In the genomic region with DNA sequence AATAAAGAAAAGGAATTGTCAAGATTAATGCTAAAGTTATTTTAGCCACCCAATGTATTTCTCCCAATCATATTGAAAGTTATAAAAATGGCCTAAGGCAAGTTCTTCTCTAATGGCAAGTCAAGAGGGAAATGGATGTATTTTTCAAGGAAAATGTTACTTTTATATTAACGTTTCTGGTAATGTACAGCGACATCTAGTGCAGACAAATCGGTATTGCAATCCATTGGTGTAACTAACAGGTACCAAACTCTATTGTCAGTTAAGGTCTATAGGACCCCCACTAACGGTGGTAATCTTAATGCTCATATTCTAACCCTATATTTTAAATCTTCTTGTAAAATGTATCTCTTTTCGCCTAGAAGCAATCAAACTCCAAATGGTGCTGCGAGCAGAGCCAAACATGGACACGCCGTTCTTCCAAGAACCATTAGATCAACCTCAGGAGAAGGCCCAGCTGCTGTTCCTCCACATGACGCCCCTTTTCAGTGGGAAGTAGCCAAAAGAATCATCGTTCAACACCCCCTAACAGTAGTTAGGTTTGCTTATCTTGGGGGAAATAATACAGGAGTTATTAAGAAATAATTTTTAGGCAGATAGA, we compare ENCODE assay signal across 8 cellular contexts.
DNase-seq lines count a peak whose midpoint lies in the region; ATAC-seq and TF ChIP-seq lines count a peak whose summit lies in the region.

No MANE protein-coding gene starts in this region.

- H4K20me1 ChIP-seq in fibroblast of lung (ENCODE audit: control insufficient read depth, extremely low read depth, insufficient read depth, low read length), result no peaks in the 10 kb centered on the region
- no peaks in the 10 kb centered on the region for H4K20me1 ChIP-seq in smooth muscle cell (ENCODE audit: low read depth)

- H2AFZ ChIP-seq in fibroblast of lung (ENCODE audit: low read length) (no peak overlapping the region), smooth muscle cell (ENCODE audit: low read depth) (no peak overlapping the region)

- no peak overlapping the region for H3K4me3 Mint-ChIP-seq in stimulated activated effector memory CD8-positive, alpha-beta T cell treated with anti-CD3 and anti-CD28 coated beads, Interleukin-12 subunit alpha, Interleukin-12 subunit beta, amount 100 ng/mL, for 72 hours

- WGBS in smooth muscle cell (ENCODE audit: low lambda C conversion rate), result 36% methylated on average over 10 of the region's 10 CpGs

- H3K4me2 ChIP-seq in fibroblast of lung (ENCODE audit: extremely low read depth, insufficient read depth, low read length), result no peak overlapping the region
- no peak overlapping the region for H3K4me2 ChIP-seq in smooth muscle cell

- H3K4me1 ChIP-seq in fibroblast of lung (ENCODE audit: control insufficient read depth, extremely low read depth, insufficient read depth, low read length) (no peaks in the 10 kb centered on the region), smooth muscle cell (ENCODE audit: low read depth) (no peaks in the 10 kb centered on the region)

- H3F3A ChIP-seq in smooth muscle cell (ENCODE audit: low read depth), result no peaks in the 10 kb centered on the region

- H3K36me3 Mint-ChIP-seq in stimulated activated effector memory CD8-positive, alpha-beta T cell treated with anti-CD3 and anti-CD28 coated beads, Interleukin-12 subunit alpha, Interleukin-12 subunit beta, amount 100 ng/mL, for 72 hours, result no peaks in the 10 kb centered on the region

- H3K79me2 ChIP-seq in fibroblast of lung (ENCODE audit: control insufficient read depth, insufficient read depth, low read length) (no peaks in the 10 kb centered on the region), smooth muscle cell (ENCODE audit: low read depth) (no peaks in the 10 kb centered on the region)

- H3K27ac Mint-ChIP-seq in stimulated activated effector memory CD8-positive, alpha-beta T cell treated with anti-CD3 and anti-CD28 coated beads, Interleukin-12 subunit alpha, Interleukin-12 subunit beta, amount 100 ng/mL, for 72 hours, result no peak overlapping the region

- H3K36me3 ChIP-seq in fibroblast of lung (ENCODE audit: control insufficient read depth, insufficient read depth, low read length) (no peaks in the 10 kb centered on the region), smooth muscle cell (ENCODE audit: low read depth) (no peaks in the 10 kb centered on the region)

- no peaks in the 10 kb centered on the region for H3K9me3 Mint-ChIP-seq in stimulated activated effector memory CD8-positive, alpha-beta T cell treated with anti-CD3 and anti-CD28 coated beads, Interleukin-12 subunit alpha, Interleukin-12 subunit beta, amount 100 ng/mL, for 72 hours

- H3K27me3 ChIP-seq in fibroblast of lung (ENCODE audit: control insufficient read depth, insufficient read depth, low read length), result no peaks in the 10 kb centered on the region
- H3K27me3 ChIP-seq in smooth muscle cell (ENCODE audit: low read depth), result no peaks in the 10 kb centered on the region

- peaks cover 6% of the 10 kb centered on the region for H3K4me1 Mint-ChIP-seq in stimulated activated effector memory CD8-positive, alpha-beta T cell treated with anti-CD3 and anti-CD28 coated beads, Interleukin-12 subunit alpha, Interleukin-12 subunit beta, amount 100 ng/mL, for 72 hours

- DNase-seq in DMS 273 (lab: John Stamatoyannopoulos, UW; ENCODE audit: unreplicated experiment), result peak; percentile 60
- no peak for DNase-seq in DMS 273 treated with DMSO at 0.1 percent for 48 hours (lab: John Stamatoyannopoulos, UW)
- DNase-seq in HCEC 1CT, result peak; percentile 17
- DNase-seq in RPMI7951 (ENCODE audit: low read depth), result peak; percentile 23
- peak; percentile 14 to 45 for DNase-seq in fibroblast of lung (ENCODE audit: low read depth in 2 of 2)
- DNase-seq in smooth muscle cell (lab: John Stamatoyannopoulos, UW; ENCODE audit: unreplicated experiment), result no peak
- DNase-seq in HuH-7 (ENCODE audit: low spot score), result no peak
- no peak for DNase-seq in stimulated activated effector memory CD8-positive, alpha-beta T cell treated with anti-CD3 and anti-CD28 coated beads, Interleukin-12 subunit alpha, Interleukin-12 subunit beta, amount 100 ng/mL, for 72 hours (ENCODE audit: low spot score in 2 of 2)

- ATAC-seq in stimulated activated effector memory CD8-positive, alpha-beta T cell treated with anti-CD3 and anti-CD28 coated beads, Interleukin-12 subunit alpha, Interleukin-12 subunit beta, amount 100 ng/mL, for 72 hours, result no peak

- H3K4me3 ChIP-seq in fibroblast of lung (replicated peaks in 1 of 4; ENCODE audit: control extremely low read depth in 1 of 4, insufficient read depth in 1 of 4, low read depth in 3 of 4, low read length in 4 of 4) (no peak overlapping the region), smooth muscle cell (no peak overlapping the region)

- H3K9ac ChIP-seq in fibroblast of lung (ENCODE audit: insufficient read depth, low read length), result no peak overlapping the region
- no peak overlapping the region for H3K9ac ChIP-seq in smooth muscle cell (ENCODE audit: low read depth)

- TF ChIP-seq CTCF in fibroblast of lung (conservative IDR thresholded peaks at IDR 0.05 in 1 of 2, IDR thresholded peaks at IDR 0.05 in 1 of 2; ENCODE audit: low read depth in 1 of 2, low read length in 2 of 2) (peak; percentile 52 to 71), smooth muscle cell (IDR thresholded peaks at IDR 0.05; ENCODE audit: borderline replicate concordance, insufficient read depth, poor library complexity, severe bottlenecking) (peak; percentile 86)

- H3K9me3 ChIP-seq in fibroblast of lung (ENCODE audit: control insufficient read depth, insufficient read depth, low read depth, low read length), result no peaks in the 10 kb centered on the region
- H3K9me3 ChIP-seq in smooth muscle cell (replicated peaks; ENCODE audit: low read depth), result no peaks in the 10 kb centered on the region

- H3K27ac ChIP-seq in fibroblast of lung (ENCODE audit: insufficient read depth, low read length) (no peak overlapping the region), smooth muscle cell (ENCODE audit: low read depth) (no peak overlapping the region)

Comparison
In these comparisons a context has a peak if more than half of its experiments do, and no peak if none do; other contexts are left out.
1. DNase-seq: peak in DMS 273 (single experiment), HCEC 1CT (single experiment), RPMI7951 (single experiment) and fibroblast of lung (2 of 2); none in DMS 273 treated with DMSO at 0.1 percent for 48 hours (single experiment), smooth muscle cell (single experiment), HuH-7 (single experiment) and stimulated activated effector memory CD8-positive, alpha-beta T cell treated with anti-CD3 and anti-CD28 coated beads, Interleukin-12 subunit alpha, Interleukin-12 subunit beta, amount 100 ng/mL, for 72 hours (0 of 2).